ENCODE assay signal across 1 cellular context in genomic region chr18:23354625-23355024, GRCh38.
TF ChIP-seq lines count a peak whose summit lies in the region.

No MANE protein-coding gene starts in this region.

TF ChIP-seq in K562, 482 proteins besides CTCF, POLR2A, EP300 and RAD21 (continued from another document):
- TF ChIP-seq ATF6 (CRISPR knock-in tag; IDR thresholded peaks at IDR 0.05) (no peak), HMGN3 (IDR thresholded peaks at IDR 0.05; ENCODE audit: borderline replicate concordance, extremely low read depth, insufficient read length, low read depth, low read length) (no peak), CBFA2T3 (IDR thresholded peaks at IDR 0.05) (peak; percentile 41; the same call in 1 of the 2 replicates), CBX5 (IDR thresholded peaks at IDR 0.05; ENCODE audit: borderline replicate concordance, low read depth) (no peak), ATF3 (IDR thresholded peaks at IDR 0.05) (peak; percentile 83), ATF3 (CRISPR knock-in tag; conservative IDR thresholded peaks at IDR 0.05) (no peak), TBL1XR1 (IDR thresholded peaks at IDR 0.05; ENCODE audit: low read length in 2 of 2) (no peak), JUND (IDR thresholded peaks at IDR 0.05; ENCODE audit: borderline replicate concordance, low read depth, low read length) (peak; percentile 85), JUND (tag; IDR thresholded peaks at IDR 0.05; ENCODE audit: borderline replicate concordance, low read depth, low read length) (peak; percentile 73; the same call in 2 of the 3 replicates), NEUROD1 (IDR thresholded peaks at IDR 0.05; ENCODE audit: borderline replicate concordance, low read depth, low read length, partially characterized antibody) (no peak), ZNF347 (CRISPR knock-in tag; IDR thresholded peaks at IDR 0.05; ENCODE audit: low read depth) (no peak), GATAD2B (IDR thresholded peaks at IDR 0.05; ENCODE audit: borderline replicate concordance) (no peak), NONO (IDR thresholded peaks at IDR 0.05; ENCODE audit: low read depth in 2 of 2, low read length in 1 of 2) (no peak), NFIC (IDR thresholded peaks at IDR 0.05) (no peak), RBM17 (IDR thresholded peaks at IDR 0.05; ENCODE audit: borderline replicate concordance, low read depth, low read length) (no peak)
- TF ChIP-seq, protein P1, sequence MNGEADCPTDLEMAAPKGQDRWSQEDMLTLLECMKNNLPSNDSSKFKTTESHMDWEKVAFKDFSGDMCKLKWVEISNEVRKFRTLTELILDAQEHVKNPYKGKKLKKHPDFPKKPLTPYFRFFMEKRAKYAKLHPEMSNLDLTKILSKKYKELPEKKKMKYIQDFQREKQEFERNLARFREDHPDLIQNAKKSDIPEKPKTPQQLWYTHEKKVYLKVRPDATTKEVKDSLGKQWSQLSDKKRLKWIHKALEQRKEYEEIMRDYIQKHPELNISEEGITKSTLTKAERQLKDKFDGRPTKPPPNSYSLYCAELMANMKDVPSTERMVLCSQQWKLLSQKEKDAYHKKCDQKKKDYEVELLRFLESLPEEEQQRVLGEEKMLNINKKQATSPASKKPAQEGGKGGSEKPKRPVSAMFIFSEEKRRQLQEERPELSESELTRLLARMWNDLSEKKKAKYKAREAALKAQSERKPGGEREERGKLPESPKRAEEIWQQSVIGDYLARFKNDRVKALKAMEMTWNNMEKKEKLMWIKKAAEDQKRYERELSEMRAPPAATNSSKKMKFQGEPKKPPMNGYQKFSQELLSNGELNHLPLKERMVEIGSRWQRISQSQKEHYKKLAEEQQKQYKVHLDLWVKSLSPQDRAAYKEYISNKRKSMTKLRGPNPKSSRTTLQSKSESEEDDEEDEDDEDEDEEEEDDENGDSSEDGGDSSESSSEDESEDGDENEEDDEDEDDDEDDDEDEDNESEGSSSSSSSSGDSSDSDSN (IDR thresholded peaks at IDR 0.05; ENCODE audit: borderline replicate concordance in 1 of 2, low read depth in 2 of 2, low read length in 2 of 2) = no peak
